ENCODE assay signal across 16 cellular contexts in genomic region chr9:92424340-92424739, GRCh38. TPM values are rescaled to one million over a fixed set of nuclear protein-coding genes. Genes with fewer than 3 reads are reported as not detected.
A peak's percentile ranks its signal among the peaks of the same experiment; 100 is the strongest.
DNase-seq lines count a peak whose midpoint lies in the region; ATAC-seq, FAIRE-seq and TF ChIP-seq lines count a peak whose summit lies in the region.
"Had no signal": no experiment of that assay in that cellular context is flagged by ENCODE, and none has a peak within 500 bp of the region (broad histone marks: within the 10 kb centered on the region; RNA-seq: fewer than 3 reads in every experiment).

OMD (minus strand) TSS chr9:92424471; CDS start chr9:92417558, 6,913 bp downstream.

- H3K9me3 Mint-ChIP-seq in activated T-cell treated with anti-CD3 and anti-CD28 coated beads, Interleukin-2, amount 50 U/mL, for 72 hours, result no peaks in the 10 kb centered on the region
- H3K9me3 Mint-ChIP-seq: activated naive CD4-positive, alpha-beta T cell treated with anti-CD3 and anti-CD28 coated beads, Interleukin-2, amount 50 U/mL, for 24 hours had no signal

- POLR2A ChIA-PET in endothelial cell of umbilical vein (lab: Charles Lee), result interaction anchor here (0.6 kb wide), 1 partner anchor 273 kb away, joined by 7 read pairs; no protein-coding TSS in a partner anchor

- H3K27ac ChIP-seq in KMS-11 (no peak within 1 kb of the TSS), endothelial cell of umbilical vein (ENCODE audit: insufficient read depth, low read depth, low read length) (no peak within 1 kb of the TSS), muscle layer of duodenum (ENCODE audit: low read length) (peak within 1 kb of the TSS; percentile 43), tibial nerve (peak within 1 kb of the TSS; percentile 36 to 74 (median 54))

- H3K4me1 Mint-ChIP-seq in activated T-cell treated with anti-CD3 and anti-CD28 coated beads, Interleukin-2, amount 50 U/mL, for 72 hours (ENCODE audit: low read depth), result no peaks in the 10 kb centered on the region
- H3K4me1 Mint-ChIP-seq: activated naive CD4-positive, alpha-beta T cell treated with anti-CD3 and anti-CD28 coated beads, Interleukin-2, amount 50 U/mL, for 24 hours; CD4-positive, CD25-positive, alpha-beta regulatory T cell had no signal

- 56 to 62% methylated on average over 1 of the region's 1 CpG for WGBS in tibial nerve, 2 donors

- H3K27me3 ChIP-seq in KMS-11 (ENCODE audit: insufficient read depth, low read depth) (no peaks in the 10 kb centered on the region), endothelial cell of umbilical vein (ENCODE audit: control insufficient read depth in 2 of 2, insufficient read depth in 2 of 2, low read length in 2 of 2) (no peaks in the 10 kb centered on the region), muscle layer of duodenum (ENCODE audit: low read depth, low read length) (no peaks in the 10 kb centered on the region), tibial nerve (no peaks in the 10 kb centered on the region)

- no peaks in the 10 kb centered on the region for H3K27me3 Mint-ChIP-seq in activated T-cell treated with anti-CD3 and anti-CD28 coated beads, Interleukin-2, amount 50 U/mL, for 72 hours (ENCODE audit: low read depth)
- H3K27me3 Mint-ChIP-seq: activated naive CD4-positive, alpha-beta T cell treated with anti-CD3 and anti-CD28 coated beads, Interleukin-2, amount 50 U/mL, for 24 hours; CD4-positive, CD25-positive, alpha-beta regulatory T cell had no signal

- H3K79me2 ChIP-seq in KMS-11 (ENCODE audit: insufficient read depth, low read depth) (no peaks in the 10 kb centered on the region), endothelial cell of umbilical vein (ENCODE audit: control insufficient read depth, insufficient read depth, low read length) (no peaks in the 10 kb centered on the region)

- H3K4me2 ChIP-seq in KMS-11, result peak within 1 kb of the TSS; percentile 37; the same call in 1 of the 2 replicates
- no peak within 1 kb of the TSS for H3K4me2 ChIP-seq in endothelial cell of umbilical vein (ENCODE audit: insufficient read depth, low read length)

- no peaks in the 10 kb centered on the region for H4K20me1 ChIP-seq in KMS-11 (ENCODE audit: insufficient read depth)
- no peaks in the 10 kb centered on the region for H4K20me1 ChIP-seq in endothelial cell of umbilical vein (replicated peaks; ENCODE audit: control insufficient read depth, extremely low read depth, insufficient read depth, low read length)

- TF ChIP-seq CTCF in KMS-11 (conservative IDR thresholded peaks at IDR 0.05; ENCODE audit: low read depth, low read length) (no peak), endothelial cell of umbilical vein (IDR thresholded peaks at IDR 0.05; ENCODE audit: extremely low read depth in 1 of 2, insufficient read depth in 1 of 2, low read depth in 1 of 2, low read length in 2 of 2) (no peak), tibial nerve (IDR thresholded peaks at IDR 0.05) (no peak)

- H3K36me3 ChIP-seq in KMS-11 (ENCODE audit: insufficient read depth) (no peaks in the 10 kb centered on the region), endothelial cell of umbilical vein (ENCODE audit: control insufficient read depth in 2 of 2, extremely low read depth in 1 of 2, insufficient read depth in 2 of 2, low read length in 2 of 2) (no peaks in the 10 kb centered on the region), muscle layer of duodenum (ENCODE audit: control insufficient read depth in 1 of 2, insufficient read depth in 2 of 2, low read length in 2 of 2) (no peaks in the 10 kb centered on the region), tibial nerve (no peaks in the 10 kb centered on the region)

- no peaks in the 10 kb centered on the region for H3K9me1 ChIP-seq in endothelial cell of umbilical vein (replicated peaks; ENCODE audit: control insufficient read depth, extremely low read depth, insufficient read depth, low read length)

- H3K36me3 Mint-ChIP-seq in activated T-cell treated with anti-CD3 and anti-CD28 coated beads, Interleukin-2, amount 50 U/mL, for 72 hours (ENCODE audit: insufficient read depth in 2 of 2), result no peaks in the 10 kb centered on the region
- H3K36me3 Mint-ChIP-seq: CD4-positive, CD25-positive, alpha-beta regulatory T cell had no signal

- FAIRE-seq in endothelial cell of umbilical vein (lab: Jason Lieb, UNC), result peak; percentile 4

- no peaks in the 10 kb centered on the region for H3K9me3 ChIP-seq in endothelial cell of umbilical vein (replicated peaks; ENCODE audit: control insufficient read depth, insufficient read depth, low read length)
- no peaks in the 10 kb centered on the region for H3K9me3 ChIP-seq in muscle layer of duodenum (ENCODE audit: control insufficient read depth in 1 of 2, low read length in 2 of 2)
- no peaks in the 10 kb centered on the region for H3K9me3 ChIP-seq in tibial nerve

- TF ChIP-seq POLR2A in endothelial cell of umbilical vein (IDR thresholded peaks at IDR 0.05; ENCODE audit: low read depth, low read length) (no peak), tibial nerve (IDR thresholded peaks at IDR 0.05) (no peak)

- DNase-seq in endothelial cell of umbilical vein (ENCODE audit: low read depth, low spot score) (no peak), tibial nerve (ENCODE audit: low spot score in 2 of 2) (no peak), NCI-H446 treated with DMSO at 0.1 percent for 48 hours (lab: John Stamatoyannopoulos, UW) (no peak)
- no peak for DNase-seq in activated T-cell treated with anti-CD3 and anti-CD28 coated beads, Interleukin-2, amount 50 U/mL, for 72 hours
- DNase-seq: CD4-positive, CD25-positive, alpha-beta regulatory T cell; cortex of kidney; glutamatergic neuron; NCI-H1930; NCI-H82; SHP77 had no signal

- CTCF ChIA-PET in endothelial cell of umbilical vein (lab: Charles Lee), result interaction anchor here (1.2 kb wide), 2 partner anchors 15 kb away, joined by 3 to 5 read pairs; no protein-coding TSS in a partner anchor

- ATAC-seq in GM18517 (IDR thresholded peaks at IDR 0.05; ENCODE audit: unreplicated experiment) (no peak), HG02623 (IDR thresholded peaks at IDR 0.05; ENCODE audit: unreplicated experiment) (no peak)
- ATAC-seq in activated T-cell treated with anti-CD3 and anti-CD28 coated beads, Interleukin-2, amount 50 U/mL, for 72 hours (replicated peaks in 1 of 2), result no peak
- ATAC-seq: left lobe of liver had no signal

- BruUV-seq in endothelial cell of umbilical vein (replicated peaks; lab: Mats Ljungman, UMichigan), result no TSS peak

- H3K4me3 Mint-ChIP-seq in activated T-cell treated with anti-CD3 and anti-CD28 coated beads, Interleukin-2, amount 50 U/mL, for 72 hours, result no peak within 1 kb of the TSS
- H3K4me3 Mint-ChIP-seq: activated naive CD4-positive, alpha-beta T cell treated with anti-CD3 and anti-CD28 coated beads, Interleukin-2, amount 50 U/mL, for 24 hours; CD4-positive, CD25-positive, alpha-beta regulatory T cell had no signal

- intact Hi-C loops in endothelial cell of umbilical vein (cut with micrococcal nuclease), result no loop called here

- H3K4me3 ChIP-seq in KMS-11 (IDR thresholded peaks at IDR 0.05; ENCODE audit: insufficient read depth, low read depth, low read length) (no peak within 1 kb of the TSS), endothelial cell of umbilical vein (replicated peaks in 1 of 3; ENCODE audit: insufficient read depth in 1 of 3, low read depth in 1 of 3, low read length in 3 of 3) (no peak within 1 kb of the TSS), muscle layer of duodenum (ENCODE audit: low read depth in 1 of 2, low read length in 2 of 2) (peak within 1 kb of the TSS in 1 of 2 donors; percentile 24), tibial nerve (peak within 1 kb of the TSS; percentile 7 to 51 (median 18))

- H2AFZ ChIP-seq in KMS-11 (ENCODE audit: low read depth), result no peak within 1 kb of the TSS
- no peak within 1 kb of the TSS for H2AFZ ChIP-seq in endothelial cell of umbilical vein (ENCODE audit: low read depth, low read length)

- dilution Hi-C loops in endothelial cell of umbilical vein (cut with MboI; ENCODE audit: extremely low pct_ligation_motif_present, low sequenced_read_pairs), result no loop called here

- H3K27ac Mint-ChIP-seq in activated T-cell treated with anti-CD3 and anti-CD28 coated beads, Interleukin-2, amount 50 U/mL, for 72 hours, result no peak within 1 kb of the TSS
- H3K27ac Mint-ChIP-seq: activated naive CD4-positive, alpha-beta T cell treated with anti-CD3 and anti-CD28 coated beads, Interleukin-2, amount 50 U/mL, for 24 hours had no signal

- peak in 1 of 2 donors; percentile 29 for TF ChIP-seq EP300 in tibial nerve (IDR thresholded peaks at IDR 0.05)

- H3K9ac ChIP-seq in KMS-11 (no peak within 1 kb of the TSS), endothelial cell of umbilical vein (replicated peaks; ENCODE audit: extremely low read depth, insufficient read depth, low read length) (no peak within 1 kb of the TSS)

- H3K4me1 ChIP-seq in KMS-11 (ENCODE audit: low read depth, poor library complexity, severe bottlenecking) (peaks cover 11% of the 10 kb centered on the region), endothelial cell of umbilical vein (ENCODE audit: control insufficient read depth, extremely low read depth, insufficient read depth, low read length) (no peaks in the 10 kb centered on the region), muscle layer of duodenum (ENCODE audit: control insufficient read depth in 1 of 2, insufficient read depth in 2 of 2, low read length in 2 of 2) (peaks cover 0 to 18% of the 10 kb centered on the region in 2 donors), tibial nerve (peaks cover 0 to 24% (median 0%) of the 10 kb centered on the region in 4 donors)

TF ChIP-seq in endothelial cell of umbilical vein, 7 proteins besides CTCF, POLR2A, EP300 and RAD21:
- no peak for TF ChIP-seq EZH2 (IDR thresholded peaks at IDR 0.05; ENCODE audit: borderline replicate concordance, low read depth, low read length, severe bottlenecking)
- TF ChIP-seq JUN (IDR thresholded peaks at IDR 0.05; ENCODE audit: borderline replicate concordance, insufficient read depth, insufficient read length, low read depth), result no peak
- TF ChIP-seq FOS (IDR thresholded peaks at IDR 0.05; ENCODE audit: borderline replicate concordance, insufficient read depth, low read length), result no peak
- no peak for TF ChIP-seq GATA2 (IDR thresholded peaks at IDR 0.05; ENCODE audit: insufficient read depth, insufficient read length, low read depth, low read length)
TF ChIP-seq in endothelial cell of umbilical vein: peak in this region for 0.

RNA-seq across cellular contexts. Expression of gene OMD, which starts in this region (rescaled TPM):
- total RNA-seq in endothelial cell of umbilical vein, result not detected in 2 replicates
- polyA plus RNA-seq in endothelial cell of umbilical vein, result not detected in 2 replicates
- not detected in 2 replicates for polyA plus RNA-seq in endothelial cell of umbilical vein (2011; cell fraction: cytosol; rRNA removed)
- not detected in 2 replicates for polyA plus RNA-seq in endothelial cell of umbilical vein (2011; cell fraction: nucleus; rRNA removed)
- polyA plus RNA-seq in endothelial cell of umbilical vein (2012), result 0.07 and 0.08 TPM in 2 replicates
- not detected in 2 replicates for polyA minus RNA-seq in endothelial cell of umbilical vein
- polyA minus RNA-seq in endothelial cell of umbilical vein (2011; cell fraction: cytosol; rRNA and poly(A)+ RNA removed), result not detected
- polyA minus RNA-seq in endothelial cell of umbilical vein (2011; cell fraction: nucleus; rRNA and poly(A)+ RNA removed), result not detected in 2 replicates
- total RNA-seq in tibial nerve, result 10 to 100 TPM; 19.2 to 64.9 (median 59.5) TPM
- total RNA-seq in activated T-cell treated with anti-CD3 and anti-CD28 coated beads, Interleukin-2, amount 50 U/mL, for 72 hours, result not detected
- total RNA-seq: CD4-positive, CD25-positive, alpha-beta regulatory T cell had no signal

Comparison
In these comparisons a context has a peak if more than half of its experiments do, and no peak if none do; other contexts are left out.
1. RNA of gene OMD (total RNA-seq): 19.2 to 64.9 TPM in tibial nerve; not detected in endothelial cell of umbilical vein and not detected in activated T-cell treated with anti-CD3 and anti-CD28 coated beads, Interleukin-2, amount 50 U/mL, for 72 hours; every median in the first group is over 10 times any median in the second.
2. H3K27ac ChIP-seq: peak in muscle layer of duodenum (single experiment) and tibial nerve (4 of 4); none in KMS-11 (single experiment) and endothelial cell of umbilical vein (single experiment).
3. H3K4me3 ChIP-seq: peak in tibial nerve (4 of 4); none in KMS-11 (single experiment) and endothelial cell of umbilical vein (0 of 3).